Comparison of ENCODE assay signal across 22 cellular contexts in genomic region chr7:25742287-25742686, GRCh38.
"Had no signal": no experiment of that assay in that cellular context is flagged by ENCODE, and none has a peak within 500 bp of the region (broad histone marks: within the 10 kb centered on the region; RNA-seq: fewer than 3 reads in every experiment).

No MANE protein-coding gene starts in this region.

- H3K27me3 ChIP-seq: SJSA1 had no signal

- H3K4me3 ChIP-seq: SJSA1, SK-N-MC had no signal

- H3K4me1 ChIP-seq: SJSA1 had no signal

- H3K9me3 ChIP-seq: SJSA1 had no signal

- H3K9ac ChIP-seq: KMS-11 had no signal

- H3K27ac ChIP-seq: KMS-11, SJSA1, SK-N-MC had no signal

- H3K36me3 ChIP-seq: SJSA1 had no signal

- FAIRE-seq: RCC 7860 had no signal

- H3K4me2 ChIP-seq: KMS-11 had no signal

- DNase-seq: MV-4-11, NCI-H1048, NCI-H1105, NCI-H1417, NCI-H1436 treated with DMSO at 0.1 percent for 48 hours, NCI-H1694, NCI-H1930, NCI-H2081, NCI-H2171, NCI-H226, NCI-H446, NCI-H510A, NCI-H524 treated with DMSO at 0.1 percent for 48 hours, NCI-H69, NCI-H774, Right ventricle myocardium superior, RPMI8226, SIG-M5 had no signal
